Comparison of ENCODE assay signal across 9 cellular contexts in genomic region chr19:2624537-2625091, GRCh38.
DNase-seq lines count a peak whose midpoint lies in the region; ATAC-seq and TF ChIP-seq lines count a peak whose summit lies in the region.
"Had no signal": no experiment of that assay in that cellular context is flagged by ENCODE, and none has a peak within 500 bp of the region (broad histone marks: within the 10 kb centered on the region; RNA-seq: fewer than 3 reads in every experiment).

No MANE protein-coding gene starts in this region.

- no peak for ATAC-seq in HG03159 (IDR thresholded peaks at IDR 0.05; ENCODE audit: unreplicated experiment)
- ATAC-seq in GM19035 (IDR thresholded peaks at IDR 0.05; ENCODE audit: unreplicated experiment): no peak

- DNase-seq in NCI-H2171 treated with DMSO at 0.1 percent for 48 hours (lab: John Stamatoyannopoulos, UW): peak; percentile 21
- DNase-seq in glomerular visceral epithelial cell (ENCODE audit: extremely low spot score): peak; percentile 78
- peak; percentile 56 for DNase-seq in retina
- DNase-seq in NCI-H2107 (lab: John Stamatoyannopoulos, UW): no peak
- no peak for DNase-seq in NOMO-1 (lab: John Stamatoyannopoulos, UW; ENCODE audit: unreplicated experiment in 2 of 2)
- DNase-seq: NCI-H187 had no signal

- H3K4me3 ChIP-seq in GM12875 (ENCODE audit: low read depth, low read length): peak overlapping the region; percentile 11

- peak; percentile 24; the same call in 1 of the 2 replicates for TF ChIP-seq CTCF in GM12875 (IDR thresholded peaks at IDR 0.05; ENCODE audit: borderline replicate concordance, insufficient read depth, low read depth, low read length)

Comparison
In these comparisons a context has a peak if more than half of its experiments do, and no peak if none do; other contexts are left out.
1. DNase-seq: peak in NCI-H2171 treated with DMSO at 0.1 percent for 48 hours (single experiment), glomerular visceral epithelial cell (single experiment) and retina (single experiment); none in NCI-H2107 (single experiment) and NOMO-1 (0 of 2).